16 cellular contexts compared by ENCODE assay signal in genomic region chr5:96022971-96023370, GRCh38.
DNase-seq lines count a peak whose midpoint lies in the region; FAIRE-seq and TF ChIP-seq lines count a peak whose summit lies in the region.
"Had no signal": no experiment of that assay in that cellular context is flagged by ENCODE, and none has a peak within 500 bp of the region (broad histone marks: within the 10 kb centered on the region; RNA-seq: fewer than 3 reads in every experiment).

No MANE protein-coding gene starts in this region.

- in situ Hi-C loops in GM23248 (cut with MboI), result no loop called here

- FAIRE-seq in endothelial cell of umbilical vein (lab: Jason Lieb, UNC), result no peak

- no peaks in the 10 kb centered on the region for H4K20me1 ChIP-seq in GM23248 (ENCODE audit: insufficient read depth)
- H4K20me1 ChIP-seq in endothelial cell of umbilical vein (replicated peaks; ENCODE audit: control insufficient read depth, extremely low read depth, insufficient read depth, low read length), result no peaks in the 10 kb centered on the region

- peak overlapping the region; percentile 41; the same call in 1 of the 2 replicates for H3K9ac ChIP-seq in GM23248
- no peak overlapping the region for H3K9ac ChIP-seq in endothelial cell of umbilical vein (replicated peaks; ENCODE audit: extremely low read depth, insufficient read depth, low read length)
- H3K9ac ChIP-seq in skeletal muscle tissue (ENCODE audit: low read depth in 1 of 3, low read length in 3 of 3), result no peak overlapping the region

- no peak for TF ChIP-seq EP300 in tibial nerve (IDR thresholded peaks at IDR 0.05)

- H3K4me1 ChIP-seq in GM23248 (ENCODE audit: insufficient read depth) (peaks cover 64% of the 10 kb centered on the region), endothelial cell of umbilical vein (ENCODE audit: control insufficient read depth, extremely low read depth, insufficient read depth, low read length) (no peaks in the 10 kb centered on the region), skeletal muscle tissue (ENCODE audit: control insufficient read depth in 3 of 3, insufficient read depth in 3 of 3, low read length in 3 of 3) (no peaks in the 10 kb centered on the region), tibial nerve (peaks cover 0 to 24% (median 0%) of the 10 kb centered on the region in 4 donors)

- DNase-seq in GM23248 (no peak), RPMI7951 (ENCODE audit: low read depth) (peak; percentile 20), endothelial cell of umbilical vein (ENCODE audit: low read depth, low spot score) (peak; percentile 3), AG20443 (ENCODE audit: low spot score) (no peak), GDM1 (lab: John Stamatoyannopoulos, UW) (no peak), tibial nerve (ENCODE audit: low spot score in 2 of 2) (no peak)
- DNase-seq: activated CD4-positive, alpha-beta T cell treated with anti-CD3 and anti-CD28 coated beads, Interleukin-2, amount 50 U/mL, for 4 hours; activated effector memory CD4-positive, alpha-beta T cell treated with anti-CD3 and anti-CD28 coated beads, Interleukin-2, amount 50 U/mL, for 16 hours; activated naive CD8-positive, alpha-beta T cell treated with anti-CD3 and anti-CD28 coated beads, Interleukin-2, amount 50 U/mL, for 24 hours; CD4-positive, alpha-beta T cell; dermis blood vessel endothelial cell; NCI-H1417; NCI-H526 treated with DMSO at 0.1 percent for 48 hours; SHP77 treated with DMSO at 0.1 percent for 48 hours had no signal

- H3F3A ChIP-seq in GM23248 (ENCODE audit: insufficient read depth), result peaks cover 64% of the 10 kb centered on the region

- H3K4me2 ChIP-seq in GM23248 (ENCODE audit: unreplicated experiment) (peak overlapping the region; percentile 59), endothelial cell of umbilical vein (ENCODE audit: insufficient read depth, low read length) (no peak overlapping the region)

- TF ChIP-seq POLR2A in endothelial cell of umbilical vein (IDR thresholded peaks at IDR 0.05; ENCODE audit: low read depth, low read length) (no peak), tibial nerve (IDR thresholded peaks at IDR 0.05) (no peak)

- H3K9me1 ChIP-seq in endothelial cell of umbilical vein (replicated peaks; ENCODE audit: control insufficient read depth, extremely low read depth, insufficient read depth, low read length), result no peaks in the 10 kb centered on the region

- CTCF ChIA-PET in endothelial cell of umbilical vein (lab: Charles Lee), result no interaction called here

- POLR2A ChIA-PET in endothelial cell of umbilical vein (lab: Charles Lee), result no interaction called here

- TF ChIP-seq CTCF in endothelial cell of umbilical vein (IDR thresholded peaks at IDR 0.05; ENCODE audit: extremely low read depth in 1 of 2, insufficient read depth in 1 of 2, low read depth in 1 of 2, low read length in 2 of 2), result no peak
- no peak for TF ChIP-seq CTCF in tibial nerve (IDR thresholded peaks at IDR 0.05)

- H2AFZ ChIP-seq in GM23248 (peak overlapping the region; percentile 51; the same call in 1 of the 2 replicates), endothelial cell of umbilical vein (ENCODE audit: low read depth, low read length) (no peak overlapping the region)

- H3K9me3 ChIP-seq in GM23248 (ENCODE audit: low read depth), result no peaks in the 10 kb centered on the region
- no peaks in the 10 kb centered on the region for H3K9me3 ChIP-seq in endothelial cell of umbilical vein (replicated peaks; ENCODE audit: control insufficient read depth, insufficient read depth, low read length)
- H3K9me3 ChIP-seq in skeletal muscle tissue (ENCODE audit: control insufficient read depth in 3 of 3, low read length in 3 of 3), result no peaks in the 10 kb centered on the region
- H3K9me3 ChIP-seq in tibial nerve, result no peaks in the 10 kb centered on the region
- H3K9me3 ChIP-seq: right atrium auricular region had no signal

- intact Hi-C loops in endothelial cell of umbilical vein (cut with micrococcal nuclease), result no loop called here

- peak overlapping the region; percentile 82 for H3K27ac ChIP-seq in GM23248
- H3K27ac ChIP-seq in endothelial cell of umbilical vein (ENCODE audit: insufficient read depth, low read depth, low read length), result no peak overlapping the region
- peak overlapping the region; percentile 37 for H3K27ac ChIP-seq in skeletal muscle tissue (ENCODE audit: low read depth, low read length)
- H3K27ac ChIP-seq in tibial nerve, result no peak overlapping the region

- H3K36me3 ChIP-seq in GM23248 (ENCODE audit: low read depth) (no peaks in the 10 kb centered on the region), endothelial cell of umbilical vein (ENCODE audit: control insufficient read depth in 2 of 2, extremely low read depth in 1 of 2, insufficient read depth in 2 of 2, low read length in 2 of 2) (no peaks in the 10 kb centered on the region), skeletal muscle tissue (ENCODE audit: control insufficient read depth in 3 of 3, insufficient read depth in 3 of 3, low read length in 3 of 3) (no peaks in the 10 kb centered on the region), tibial nerve (no peaks in the 10 kb centered on the region)
- H3K36me3 ChIP-seq: right atrium auricular region had no signal

- 90 to 96% methylated on average over 1 of the region's 1 CpG for WGBS in GM23248 (ENCODE audit: low coverage in 1 of 2, low lambda C conversion rate in 2 of 2, missing lambda C conversion rate in 2 of 2), 2 experiments
- 100% methylated on average over 1 of the region's 1 CpG for WGBS in tibial nerve, 2 donors

- no peaks in the 10 kb centered on the region for H3K9me2 ChIP-seq in GM23248 (ENCODE audit: insufficient read depth)

- dilution Hi-C loops in endothelial cell of umbilical vein (cut with MboI; ENCODE audit: extremely low pct_ligation_motif_present, low sequenced_read_pairs), result no loop called here

- H3K79me2 ChIP-seq in GM23248 (ENCODE audit: insufficient read depth) (peaks cover 35% of the 10 kb centered on the region), endothelial cell of umbilical vein (ENCODE audit: control insufficient read depth, insufficient read depth, low read length) (no peaks in the 10 kb centered on the region)

- H3K4me3 ChIP-seq in GM23248 (peak overlapping the region; percentile 9; the same call in 1 of the 2 replicates), endothelial cell of umbilical vein (replicated peaks in 1 of 3; ENCODE audit: insufficient read depth in 1 of 3, low read depth in 1 of 3, low read length in 3 of 3) (no peak overlapping the region), skeletal muscle tissue (ENCODE audit: low read length in 3 of 3) (no peak overlapping the region), tibial nerve (no peak overlapping the region)
- H3K4me3 ChIP-seq: right atrium auricular region had no signal

- no TSS peak for BruUV-seq in endothelial cell of umbilical vein (replicated peaks; lab: Mats Ljungman, UMichigan)

- H3K27me3 ChIP-seq in GM23248 (replicated peaks; ENCODE audit: insufficient read depth) (no peaks in the 10 kb centered on the region), endothelial cell of umbilical vein (ENCODE audit: control insufficient read depth in 2 of 2, insufficient read depth in 2 of 2, low read length in 2 of 2) (no peaks in the 10 kb centered on the region), skeletal muscle tissue (ENCODE audit: control insufficient read depth in 3 of 3, insufficient read depth in 3 of 3, low read length in 3 of 3) (no peaks in the 10 kb centered on the region), tibial nerve (no peaks in the 10 kb centered on the region)
- H3K27me3 ChIP-seq: right atrium auricular region had no signal

TF ChIP-seq in endothelial cell of umbilical vein, 7 proteins besides CTCF, POLR2A, EP300 and RAD21:
- TF ChIP-seq FOS (IDR thresholded peaks at IDR 0.05; ENCODE audit: borderline replicate concordance, insufficient read depth, low read length) (no peak), GATA2 (IDR thresholded peaks at IDR 0.05; ENCODE audit: insufficient read depth, insufficient read length, low read depth, low read length) (no peak), POLR2AphosphoS5 (IDR thresholded peaks at IDR 0.05; ENCODE audit: insufficient read depth, low read depth, low read length) (no peak), JUN (IDR thresholded peaks at IDR 0.05; ENCODE audit: borderline replicate concordance, insufficient read depth, insufficient read length, low read depth) (no peak), MYC (IDR thresholded peaks at IDR 0.05; ENCODE audit: low read depth, low read length) (no peak), EZH2 (IDR thresholded peaks at IDR 0.05; ENCODE audit: borderline replicate concordance, low read depth, low read length, severe bottlenecking) (no peak)
- TF ChIP-seq, protein P1, sequence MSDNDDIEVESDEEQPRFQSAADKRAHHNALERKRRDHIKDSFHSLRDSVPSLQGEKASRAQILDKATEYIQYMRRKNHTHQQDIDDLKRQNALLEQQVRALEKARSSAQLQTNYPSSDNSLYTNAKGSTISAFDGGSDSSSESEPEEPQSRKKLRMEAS (IDR thresholded peaks at IDR 0.05; ENCODE audit: insufficient read depth, insufficient read length), result no peak

Comparison
In these comparisons a context has a peak if more than half of its experiments do, and no peak if none do; other contexts are left out.
1. DNase-seq: peak in RPMI7951 (single experiment) and endothelial cell of umbilical vein (single experiment); none in GM23248 (single experiment), AG20443 (single experiment), GDM1 (single experiment) and tibial nerve (0 of 2).
2. H3K27ac ChIP-seq: peak in GM23248 (single experiment) and skeletal muscle tissue (single experiment); none in endothelial cell of umbilical vein (single experiment) and tibial nerve (0 of 4).